Comparison of ENCODE assay signal across 14 cellular contexts in genomic region chr1:57281324-57281723, GRCh38.
"Had no signal": no experiment of that assay in that cellular context is flagged by ENCODE, and none has a peak within 500 bp of the region (broad histone marks: within the 10 kb centered on the region; RNA-seq: fewer than 3 reads in every experiment).

No MANE protein-coding gene starts in this region.

- H3K4me1 ChIP-seq: left ventricle myocardium inferior, uterus had no signal

- H3K4me3 ChIP-seq: left ventricle myocardium inferior, uterus had no signal

- H3K4me1 Mint-ChIP-seq: activated B cell treated with CpG ODN at 0.5 μM for 24 hours; activated CD4-positive, alpha-beta T cell treated with anti-CD3 and anti-CD28 coated beads, Interleukin-2, amount 10 ng/mL, durations not matched to agents 7 days and 5 days; activated naive CD8-positive, alpha-beta T cell treated with anti-CD3 and anti-CD28 coated beads, Interleukin-2, amount 10 ng/mL, durations not matched to agents 7 days and 5 days; mesothelial cell of epicardium; stimulated activated effector memory CD8-positive, alpha-beta T cell treated with anti-CD3 and anti-CD28 coated beads, Interleukin-12 subunit alpha, Interleukin-12 subunit beta, amount 100 ng/mL, for 72 hours had no signal

- H3K27me3 Mint-ChIP-seq: activated CD4-positive, alpha-beta T cell treated with anti-CD3 and anti-CD28 coated beads, Interleukin-2, amount 10 ng/mL, durations not matched to agents 7 days and 5 days; activated naive CD8-positive, alpha-beta T cell treated with anti-CD3 and anti-CD28 coated beads, Interleukin-2, amount 10 ng/mL, durations not matched to agents 7 days and 5 days; dendritic cell treated with granulocyte-macrophage colony-stimulating factor and Interleukin-4, amounts not matched to agents 40 ng/mL and 50 ng/mL, for 4 days; T-helper 17 cell had no signal

- H3K27ac ChIP-seq: brain microvascular endothelial cell, left ventricle myocardium inferior, uterus had no signal

- DNase-seq: activated B cell treated with CpG ODN at 0.5 μM for 24 hours; activated CD4-positive, alpha-beta T cell treated with anti-CD3 and anti-CD28 coated beads, Interleukin-2, amount 10 ng/mL, durations not matched to agents 7 days and 5 days; activated naive CD4-positive, alpha-beta T cell; activated naive CD8-positive, alpha-beta T cell treated with anti-CD3 and anti-CD28 coated beads, Interleukin-2, amount 10 ng/mL, durations not matched to agents 7 days and 5 days; brain microvascular endothelial cell; effector memory CD4-positive, alpha-beta T cell; kidney; left ventricle myocardium inferior; T-helper 17 cell; uterus had no signal

- ATAC-seq: stimulated activated effector memory CD8-positive, alpha-beta T cell treated with anti-CD3 and anti-CD28 coated beads, Interleukin-12 subunit alpha, Interleukin-12 subunit beta, amount 100 ng/mL, for 72 hours; T-helper 17 cell had no signal

- H3K36me3 ChIP-seq: brain microvascular endothelial cell, left ventricle myocardium inferior, uterus had no signal

- H3K9me3 Mint-ChIP-seq: activated B cell treated with CpG ODN at 0.5 μM for 24 hours; activated CD4-positive, alpha-beta T cell treated with anti-CD3 and anti-CD28 coated beads, Interleukin-2, amount 10 ng/mL, durations not matched to agents 7 days and 5 days; activated naive CD8-positive, alpha-beta T cell treated with anti-CD3 and anti-CD28 coated beads, Interleukin-2, amount 10 ng/mL, durations not matched to agents 7 days and 5 days; activated T-helper 1 cell treated with anti-CD3 and anti-CD28 coated beads, Interleukin-12 subunit alpha, Interleukin-12 subunit beta, Interleukin-2, Interleukin-4 antibody, amounts not matched to agents 30 ng/mL and 10 ng/mL and 1 ng/mL, durations not matched to agents 14 hours and 24 hours and 36 hours; dendritic cell treated with granulocyte-macrophage colony-stimulating factor and Interleukin-4, amounts not matched to agents 40 ng/mL and 50 ng/mL, for 4 days; mesothelial cell of epicardium; stimulated activated effector memory CD8-positive, alpha-beta T cell treated with anti-CD3 and anti-CD28 coated beads, Interleukin-12 subunit alpha, Interleukin-12 subunit beta, amount 100 ng/mL, for 72 hours had no signal

- H3K27ac Mint-ChIP-seq: activated B cell treated with CpG ODN at 0.5 μM for 24 hours; activated CD4-positive, alpha-beta T cell treated with anti-CD3 and anti-CD28 coated beads, Interleukin-2, amount 10 ng/mL, durations not matched to agents 7 days and 5 days; activated naive CD8-positive, alpha-beta T cell treated with anti-CD3 and anti-CD28 coated beads, Interleukin-2, amount 10 ng/mL, durations not matched to agents 7 days and 5 days; activated T-helper 1 cell treated with anti-CD3 and anti-CD28 coated beads, Interleukin-12 subunit alpha, Interleukin-12 subunit beta, Interleukin-2, Interleukin-4 antibody, amounts not matched to agents 30 ng/mL and 10 ng/mL and 1 ng/mL, durations not matched to agents 14 hours and 24 hours and 36 hours; dendritic cell treated with granulocyte-macrophage colony-stimulating factor and Interleukin-4, amounts not matched to agents 40 ng/mL and 50 ng/mL, for 4 days; mesothelial cell of epicardium; stimulated activated effector memory CD8-positive, alpha-beta T cell treated with anti-CD3 and anti-CD28 coated beads, Interleukin-12 subunit alpha, Interleukin-12 subunit beta, amount 100 ng/mL, for 72 hours; T-helper 17 cell had no signal

- H3K4me3 Mint-ChIP-seq: activated B cell treated with CpG ODN at 0.5 μM for 24 hours; activated CD4-positive, alpha-beta T cell treated with anti-CD3 and anti-CD28 coated beads, Interleukin-2, amount 10 ng/mL, durations not matched to agents 7 days and 5 days; activated naive CD8-positive, alpha-beta T cell treated with anti-CD3 and anti-CD28 coated beads, Interleukin-2, amount 10 ng/mL, durations not matched to agents 7 days and 5 days; activated T-helper 1 cell treated with anti-CD3 and anti-CD28 coated beads, Interleukin-12 subunit alpha, Interleukin-12 subunit beta, Interleukin-2, Interleukin-4 antibody, amounts not matched to agents 30 ng/mL and 10 ng/mL and 1 ng/mL, durations not matched to agents 14 hours and 24 hours and 36 hours; dendritic cell treated with granulocyte-macrophage colony-stimulating factor and Interleukin-4, amounts not matched to agents 40 ng/mL and 50 ng/mL, for 4 days; mesothelial cell of epicardium; stimulated activated effector memory CD8-positive, alpha-beta T cell treated with anti-CD3 and anti-CD28 coated beads, Interleukin-12 subunit alpha, Interleukin-12 subunit beta, amount 100 ng/mL, for 72 hours; T-helper 17 cell had no signal

- H3K9me3 ChIP-seq: left ventricle myocardium inferior, uterus had no signal

- H3K27me3 ChIP-seq: brain microvascular endothelial cell, uterus had no signal

- H3K36me3 Mint-ChIP-seq: activated naive CD8-positive, alpha-beta T cell treated with anti-CD3 and anti-CD28 coated beads, Interleukin-2, amount 10 ng/mL, durations not matched to agents 7 days and 5 days; mesothelial cell of epicardium; stimulated activated effector memory CD8-positive, alpha-beta T cell treated with anti-CD3 and anti-CD28 coated beads, Interleukin-12 subunit alpha, Interleukin-12 subunit beta, amount 100 ng/mL, for 72 hours had no signal
